In genomic region chr18:70621710-70622109, GRCh38 we compare ENCODE assay signal across 16 cellular contexts.
DNase-seq lines count a peak whose midpoint lies in the region; ATAC-seq lines count a peak whose summit lies in the region.
"Had no signal": no experiment of that assay in that cellular context is flagged by ENCODE, and none has a peak within 500 bp of the region (broad histone marks: within the 10 kb centered on the region; RNA-seq: fewer than 3 reads in every experiment).

No MANE protein-coding gene starts in this region.

- DNase-seq in activated T-cell treated with anti-CD3 and anti-CD28 coated beads for 1 hour (ENCODE audit: low read depth) (peak; percentile 6), activated T-cell treated with anti-CD3 and anti-CD28 coated beads for 4 hours (no peak), OCI-M1 (lab: John Stamatoyannopoulos, UW) (peak; percentile 93), neuronal stem cell (ENCODE audit: low spot score) (no peak), NCI-H2107 (lab: John Stamatoyannopoulos, UW) (no peak), NCI-H1092 (lab: John Stamatoyannopoulos, UW) (no peak)
- peak; percentile 7 for DNase-seq in activated effector memory CD4-positive, alpha-beta T cell treated with Interleukin-2 at 50 U/mL for 16 hours
- DNase-seq: body of pancreas; DMS79; gastrocnemius medialis; GM23248; islet precursor cell; NCI-H226; stimulated activated CD4-positive, alpha-beta T cell treated with anti-CD3 and anti-CD28 coated beads, Interleukin-2, amount 100 ng/mL, for 24 hours had no signal

- H3K9ac ChIP-seq in neuronal stem cell (ENCODE audit: low read depth, low read length, poor library complexity), result no peak overlapping the region
- H3K9ac ChIP-seq: GM23248 had no signal

- H3K4me2 ChIP-seq in neuronal stem cell (ENCODE audit: insufficient read depth, low read length, poor library complexity, severe bottlenecking), result no peak overlapping the region

- H3K9me3 ChIP-seq in neuronal stem cell (replicated peaks in 1 of 2; ENCODE audit: control insufficient read depth in 2 of 2, insufficient read depth in 1 of 2, low read depth in 1 of 2, low read length in 2 of 2), result no peaks in the 10 kb centered on the region
- H3K9me3 ChIP-seq: body of pancreas, gastrocnemius medialis had no signal

- H3K79me1 ChIP-seq in neuronal stem cell (ENCODE audit: low read depth, low read length), result no peaks in the 10 kb centered on the region

- no peak overlapping the region for H2BK12ac ChIP-seq in neuronal stem cell (ENCODE audit: low read length)

- no peak overlapping the region for H3K14ac ChIP-seq in neuronal stem cell (ENCODE audit: low read length)

- WGBS in neuronal stem cell (ENCODE audit: extremely low coverage in 2 of 2, insufficient read length in 2 of 2, insufficient replicate concordance in 1 of 2), 2 donors, result no CpG with 5 or more reads among the region's 4 CpGs

- H2AFZ ChIP-seq in neuronal stem cell (ENCODE audit: low read length), result no peak overlapping the region
- H2AFZ ChIP-seq: GM23248 had no signal

- H2BK15ac ChIP-seq in neuronal stem cell (ENCODE audit: low read length), result no peak overlapping the region

- no peak overlapping the region for H4K8ac ChIP-seq in neuronal stem cell (ENCODE audit: low read depth, low read length)

- no peak overlapping the region for H3K27ac ChIP-seq in neuronal stem cell (replicated peaks; ENCODE audit: low read length)
- H3K27ac ChIP-seq: body of pancreas, gastrocnemius medialis, GM23248 had no signal

- H3K4me1 ChIP-seq in neuronal stem cell (ENCODE audit: control insufficient read depth in 2 of 2, insufficient read depth in 1 of 2, low read depth in 1 of 2, low read length in 2 of 2), result no peaks in the 10 kb centered on the region
- H3K4me1 ChIP-seq: body of pancreas, gastrocnemius medialis had no signal

- H3K36me3 ChIP-seq in neuronal stem cell (replicated peaks in 1 of 2; ENCODE audit: control insufficient read depth in 2 of 2, insufficient read depth in 2 of 2, low read length in 2 of 2), result no peaks in the 10 kb centered on the region
- H3K36me3 ChIP-seq: gastrocnemius medialis had no signal

- no peak overlapping the region for H2BK120ac ChIP-seq in neuronal stem cell (ENCODE audit: low read depth, low read length)

- H2AK5ac ChIP-seq in neuronal stem cell (ENCODE audit: low read depth, low read length), result no peak overlapping the region

- peak overlapping the region; percentile 40 for H3K18ac ChIP-seq in neuronal stem cell (ENCODE audit: low read length)

- H3K23ac ChIP-seq in neuronal stem cell (ENCODE audit: low read depth, low read length, poor library complexity), result no peak overlapping the region

- no peak overlapping the region for H2BK5ac ChIP-seq in neuronal stem cell (ENCODE audit: low read length)

- no peak overlapping the region for H4K91ac ChIP-seq in neuronal stem cell (ENCODE audit: low read depth, low read length, poor library complexity)

- H3K4me3 ChIP-seq in neuronal stem cell (ENCODE audit: low read length in 2 of 2), result no peak overlapping the region
- H3K4me3 ChIP-seq: body of pancreas, gastrocnemius medialis, GM23248 had no signal

- H3K27me3 ChIP-seq in neuronal stem cell (ENCODE audit: control insufficient read depth in 3 of 3, insufficient read depth in 3 of 3, low read depth in 1 of 3, low read length in 3 of 3), result no peaks in the 10 kb centered on the region
- H3K27me3 ChIP-seq: body of pancreas, gastrocnemius medialis had no signal

- no peak overlapping the region for H3K4ac ChIP-seq in neuronal stem cell (ENCODE audit: low read length)

- ATAC-seq in GM18867 (IDR thresholded peaks at IDR 0.05; ENCODE audit: unreplicated experiment), result no peak
- ATAC-seq: body of pancreas, gastrocnemius medialis, Panc1 had no signal

Comparison
In these comparisons a context has a peak if more than half of its experiments do, and no peak if none do; other contexts are left out.
1. DNase-seq: peak in activated T-cell treated with anti-CD3 and anti-CD28 coated beads for 1 hour (single experiment), OCI-M1 (single experiment) and activated effector memory CD4-positive, alpha-beta T cell treated with Interleukin-2 at 50 U/mL for 16 hours (single experiment); none in activated T-cell treated with anti-CD3 and anti-CD28 coated beads for 4 hours (single experiment), neuronal stem cell (single experiment), NCI-H2107 (single experiment) and NCI-H1092 (single experiment).